8 cellular contexts compared by ENCODE assay signal in the genomic region with DNA sequence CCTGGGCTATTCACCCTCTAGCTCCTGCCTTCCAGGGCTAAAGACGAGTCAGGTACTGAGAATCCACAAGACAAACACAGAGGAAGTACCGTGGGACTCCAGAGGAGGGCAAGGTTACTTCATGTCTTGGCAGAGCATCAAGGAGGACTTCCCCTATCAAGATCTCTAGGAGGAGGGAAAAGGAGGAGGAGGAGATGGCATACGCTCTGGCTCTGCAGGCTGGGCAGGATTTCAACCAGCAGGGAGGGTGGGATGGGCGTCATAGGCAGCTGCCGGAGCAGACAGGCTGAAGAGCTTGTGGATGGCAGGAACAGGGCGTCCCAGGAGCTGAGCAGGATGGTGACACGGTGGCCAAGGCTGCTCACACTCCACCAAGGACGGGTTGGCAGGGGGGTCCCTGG. TPM values are rescaled to one million over a fixed set of nuclear protein-coding genes. Genes with fewer than 3 reads are reported as not detected.
DNase-seq lines count a peak whose midpoint lies in the region; ATAC-seq and TF ChIP-seq lines count a peak whose summit lies in the region.

No MANE protein-coding gene starts in this region.

- peak overlapping the region in 1 of 2 donors; percentile 47 for H3K27ac ChIP-seq in testis

- no peak overlapping the region for H3K9ac ChIP-seq in adipocyte (ENCODE audit: low read length)

- H3K4me3 ChIP-seq in adipocyte (ENCODE audit: low read length) (no peak overlapping the region), testis (no peak overlapping the region)

- H3K4me1 ChIP-seq in adipocyte (ENCODE audit: control insufficient read depth, insufficient read depth, low read length) (no peaks in the 10 kb centered on the region), testis (peaks cover 9% of the 10 kb centered on the region)

- H3K36me3 Mint-ChIP-seq in CD14-positive monocyte: peaks cover 30 to 37% of the 10 kb centered on the region in 2 donors

- DNase-seq in COLO829 (ENCODE audit: low spot score) (peak; percentile 83), LoVo (ENCODE audit: low spot score) (peak; percentile 62), adipocyte (ENCODE audit: low read depth) (peak; percentile 78), hippocampal formation (lab: John Stamatoyannopoulos, UW) (peak; percentile 25 to 40), testis (peak; percentile 91), NCI-H2081 treated with DMSO at 0.1 percent for 48 hours (lab: John Stamatoyannopoulos, UW) (no peak), CD14-positive monocyte (ENCODE audit: low spot score) (no peak)

- peaks cover 0 to 1% (median 0%) of the 10 kb centered on the region in 3 donors for H3K27me3 Mint-ChIP-seq in CD14-positive monocyte (ENCODE audit: low read depth in 3 of 3)

- intact Hi-C loops in testis (cut with DNase I; ENCODE audit: low total_unique reads) (no loop called here), CD14-positive monocyte (cut with micrococcal nuclease) (no loop called here)

- peak overlapping the region in 1 of 7 donors; percentile 79 for H3K27ac Mint-ChIP-seq in CD14-positive monocyte

- TF ChIP-seq CTCF in testis (IDR thresholded peaks at IDR 0.05) (peak in 2 of 3 experiments; percentile 10 to 27), CD14-positive monocyte (IDR thresholded peaks at IDR 0.05) (no peak)

- H3K27me3 ChIP-seq in adipocyte (replicated peaks; ENCODE audit: control insufficient read depth, insufficient read depth, low read length): no peaks in the 10 kb centered on the region
- H3K27me3 ChIP-seq in testis: no peaks in the 10 kb centered on the region

- H3K4me3 Mint-ChIP-seq in CD14-positive monocyte: no peak overlapping the region

- H3K9me3 ChIP-seq in adipocyte (ENCODE audit: control insufficient read depth, low read length) (no peaks in the 10 kb centered on the region), testis (no peaks in the 10 kb centered on the region)

- no peak for TF ChIP-seq POLR2A in testis (IDR thresholded peaks at IDR 0.05)

- H3K4me1 Mint-ChIP-seq in CD14-positive monocyte: peaks cover 8% of the 10 kb centered on the region

- peaks cover 36% of the 10 kb centered on the region for H3K36me3 ChIP-seq in adipocyte (ENCODE audit: control insufficient read depth, insufficient read depth, low read length, severe bottlenecking)
- no peaks in the 10 kb centered on the region for H3K36me3 ChIP-seq in testis (ENCODE audit: low read depth, missing control alignments)

- no peak for ATAC-seq in GM18873 (IDR thresholded peaks at IDR 0.05; ENCODE audit: low FRiP score, unreplicated experiment)

- 40 to 43% methylated on average over 8 of the region's 8 CpGs for WGBS in testis, 2 donors

- peaks cover 0 to 7% (median 2%) of the 10 kb centered on the region in 7 donors for H3K9me3 Mint-ChIP-seq in CD14-positive monocyte

RNA-seq across cellular contexts. Expression of gene MDH2, which starts 21.3 kb away (rescaled TPM):
- 100 to 1,000 TPM in 1 of 2 donors, 10 to 100 TPM in 1; 93.3 to 102 TPM for total RNA-seq in testis
- polyA plus RNA-seq in testis (ENCODE audit: insufficient read depth, low read depth, low replicate concordance) (154 TPM), CD14-positive monocyte (100 to 1,000 TPM; 129 to 162 TPM)

RNA-seq across cellular contexts. Expression of gene STYXL1, which starts 21.4 kb away (rescaled TPM):
- total RNA-seq in testis: 10 to 100 TPM; 47.0 to 48.3 TPM
- polyA plus RNA-seq in testis (ENCODE audit: insufficient read depth, low read depth, low replicate concordance) (122 TPM), CD14-positive monocyte (10 to 100 TPM; 67.2 to 79.8 TPM)

Comparison
In these comparisons a context has a peak if more than half of its experiments do, and no peak if none do; other contexts are left out.
1. DNase-seq: peak in COLO829 (single experiment), LoVo (single experiment), adipocyte (single experiment), hippocampal formation (2 of 2) and testis (single experiment); none in NCI-H2081 treated with DMSO at 0.1 percent for 48 hours (single experiment) and CD14-positive monocyte (single experiment).